ENCODE assay signal across 28 cellular contexts in the genomic region with DNA sequence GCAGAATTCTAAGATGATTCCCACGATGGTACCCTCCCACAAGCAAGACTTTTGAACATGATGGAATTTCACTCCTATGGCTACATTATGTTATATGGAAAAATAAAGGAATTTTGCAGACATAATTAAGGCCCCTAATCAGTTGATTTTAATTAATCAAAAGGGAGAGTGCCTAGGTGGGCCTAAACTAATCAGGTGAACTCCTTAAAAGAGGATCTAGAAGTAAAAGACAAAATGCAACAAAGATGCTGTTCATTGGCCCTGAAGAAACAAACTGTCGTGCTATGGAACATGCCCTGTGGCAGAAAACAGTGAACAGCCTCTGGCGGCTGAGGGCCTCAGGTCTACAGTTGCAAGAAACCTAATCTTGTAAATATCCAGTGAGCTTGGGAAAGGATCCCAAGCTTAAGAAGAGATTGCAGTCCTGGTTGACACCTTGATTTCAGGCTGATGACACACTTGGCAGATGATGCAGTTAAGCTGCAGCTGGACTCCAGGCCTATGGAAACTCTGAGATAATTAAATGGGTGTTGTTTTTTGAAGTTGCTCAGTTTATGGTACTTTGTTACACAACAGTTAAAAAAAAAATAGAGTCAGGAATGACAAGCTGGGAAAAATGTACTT. TPM values are rescaled to one million over a fixed set of nuclear protein-coding genes. Genes with fewer than 3 reads are reported as not detected.
DNase-seq lines count a peak whose midpoint lies in the region; ATAC-seq and TF ChIP-seq lines count a peak whose summit lies in the region.
"Had no signal": no experiment of that assay in that cellular context is flagged by ENCODE, and none has a peak within 500 bp of the region (broad histone marks: within the 10 kb centered on the region; RNA-seq: fewer than 3 reads in every experiment).

No MANE protein-coding gene starts in this region.

- intact Hi-C loops in MCF 10A (cut with micrococcal nuclease) (no loop called here), breast epithelium (cut with DNase I; ENCODE audit: low total_unique reads) (no loop called here)

- H3K9ac ChIP-seq in mesenchymal stem cell (ENCODE audit: low read length) = no peak overlapping the region
- H3K9ac ChIP-seq in smooth muscle cell (ENCODE audit: low read depth) = no peak overlapping the region
- H3K9ac ChIP-seq: neural progenitor cell, SK-N-SH had no signal

- no TSS peak for BruUV-seq in MCF 10A (replicated peaks; lab: Mats Ljungman, UMichigan)

- no peak overlapping the region for H3K18ac ChIP-seq in mesenchymal stem cell (ENCODE audit: low read depth in 1 of 2, low read length in 2 of 2)

- no peaks in the 10 kb centered on the region for H3K36me3 Mint-ChIP-seq in MCF 10A (ENCODE audit: insufficient read depth, unreplicated experiment)
- H3K36me3 Mint-ChIP-seq: neural progenitor cell had no signal

- no peaks in the 10 kb centered on the region for H3F3A ChIP-seq in smooth muscle cell (ENCODE audit: low read depth)

- H3K4me3 ChIP-seq in breast epithelium (no peak overlapping the region), epithelial cell of esophagus (ENCODE audit: low read length) (no peak overlapping the region), mesenchymal stem cell (ENCODE audit: insufficient read depth in 1 of 2, low read depth in 1 of 2, low read length in 2 of 2) (no peak overlapping the region), smooth muscle cell (no peak overlapping the region)
- H3K4me3 ChIP-seq: neural progenitor cell, skin epidermis had no signal

- no peak overlapping the region for H3K4ac ChIP-seq in mesenchymal stem cell (ENCODE audit: low read depth in 1 of 2, low read length in 2 of 2)

- peaks cover 24% of the 10 kb centered on the region for H4K20me1 ChIP-seq in smooth muscle cell (ENCODE audit: low read depth)

- ATAC-seq in HG03025 (IDR thresholded peaks at IDR 0.05; ENCODE audit: low FRiP score, unreplicated experiment) (no peak), GM18873 (IDR thresholded peaks at IDR 0.05; ENCODE audit: low FRiP score, unreplicated experiment) (no peak)
- ATAC-seq: activated CD8-positive, alpha-beta memory T cell treated with anti-CD3 and anti-CD28 coated beads, Interleukin-2, amount 10 ng/mL, durations not matched to agents 7 days and 5 days; activated naive CD4-positive, alpha-beta T cell treated with anti-CD3 and anti-CD28 coated beads, Interleukin-2, amount 50 U/mL, for 72 hours had no signal

- POLR2A ChIA-PET in MCF 10A (lab: Yijun Ruan, JAX) = interaction anchor here (0.5 to 2.3 kb wide), 4 partner anchors 15 to 332 kb away, joined by 3 to 32 read pairs (median 6); no protein-coding TSS in a partner anchor

- no peak overlapping the region for H2BK12ac ChIP-seq in mesenchymal stem cell (ENCODE audit: low read length in 2 of 2)

- H2AFZ ChIP-seq in mesenchymal stem cell (ENCODE audit: low read depth, low read length) (no peak overlapping the region), smooth muscle cell (ENCODE audit: low read depth) (no peak overlapping the region)
- H2AFZ ChIP-seq: neural progenitor cell had no signal

- H4K8ac ChIP-seq in mesenchymal stem cell (ENCODE audit: low read length) = no peak overlapping the region

- H2BK5ac ChIP-seq in mesenchymal stem cell (ENCODE audit: low read depth, low read length, poor library complexity, severe bottlenecking) = no peak overlapping the region

- no peak overlapping the region for H2AK5ac ChIP-seq in mesenchymal stem cell (ENCODE audit: low read length, severe bottlenecking)

- CTCF ChIA-PET in MCF 10A (lab: Yijun Ruan, JAX) = interaction anchor here (0.6 kb wide), 1 partner anchor 17 kb away, joined by 3 read pairs; no protein-coding TSS in a partner anchor

- peaks cover 10% of the 10 kb centered on the region for H3K79me1 ChIP-seq in mesenchymal stem cell (replicated peaks; ENCODE audit: low read length, poor library complexity, severe bottlenecking)

- H3K27me3 ChIP-seq in breast epithelium = no peaks in the 10 kb centered on the region
- H3K27me3 ChIP-seq in mesenchymal stem cell (ENCODE audit: control insufficient read depth in 1 of 2, insufficient read depth in 1 of 2, low read length in 2 of 2) = no peaks in the 10 kb centered on the region
- H3K27me3 ChIP-seq in smooth muscle cell (ENCODE audit: low read depth) = no peaks in the 10 kb centered on the region
- H3K27me3 ChIP-seq: neural progenitor cell had no signal

- peaks cover 22% of the 10 kb centered on the region for H3K79me2 ChIP-seq in smooth muscle cell (ENCODE audit: low read depth)

- no peaks in the 10 kb centered on the region for H3K4me1 ChIP-seq in breast epithelium
- H3K4me1 ChIP-seq in mesenchymal stem cell (ENCODE audit: control insufficient read depth, insufficient read depth, low read depth, low read length) = peaks cover 9% of the 10 kb centered on the region
- H3K4me1 ChIP-seq in smooth muscle cell (ENCODE audit: low read depth) = no peaks in the 10 kb centered on the region

- H3K4me3 Mint-ChIP-seq in MCF 10A (ENCODE audit: unreplicated experiment) = no peak overlapping the region
- H3K4me3 Mint-ChIP-seq: activated CD4-positive, alpha-beta T cell treated with anti-CD3 and anti-CD28 coated beads, Interleukin-2, amount 10 ng/mL, durations not matched to agents 24 days and 14 days; activated CD8-positive, alpha-beta memory T cell treated with anti-CD3 and anti-CD28 coated beads, Interleukin-2, amount 10 ng/mL, durations not matched to agents 7 days and 5 days; activated T-helper 1 cell treated with anti-CD3 and anti-CD28 coated beads, Interleukin-12 subunit alpha, Interleukin-12 subunit beta, Interleukin-2, Interleukin-4 antibody, amounts not matched to agents 30 ng/mL and 10 ng/mL and 1 ng/mL, durations not matched to agents 14 hours and 24 hours and 36 hours; CD4-positive, alpha-beta T cell; immature natural killer cell; neural progenitor cell had no signal

- H3K27ac ChIP-seq in breast epithelium = no peak overlapping the region
- H3K27ac ChIP-seq in mesenchymal stem cell (ENCODE audit: low read length, poor library complexity, severe bottlenecking) = no peak overlapping the region
- H3K27ac ChIP-seq in smooth muscle cell (ENCODE audit: low read depth) = peak overlapping the region; percentile 15
- H3K27ac ChIP-seq: neural progenitor cell, skin epidermis had no signal

- peaks cover 14% of the 10 kb centered on the region for H3K4me1 Mint-ChIP-seq in MCF 10A (ENCODE audit: insufficient read depth, unreplicated experiment)
- H3K4me1 Mint-ChIP-seq: neural progenitor cell had no signal

- no peak for TF ChIP-seq CTCF in MCF 10A (IDR thresholded peaks at IDR 0.05; ENCODE audit: unreplicated experiment)
- no peak for TF ChIP-seq CTCF in breast epithelium (IDR thresholded peaks at IDR 0.05)
- no peak for TF ChIP-seq CTCF in epithelial cell of esophagus (IDR thresholded peaks at IDR 0.05; ENCODE audit: insufficient read depth, low read depth, low read length, missing control alignments)
- TF ChIP-seq CTCF in smooth muscle cell (IDR thresholded peaks at IDR 0.05; ENCODE audit: borderline replicate concordance, insufficient read depth, poor library complexity, severe bottlenecking) = no peak

- no peaks in the 10 kb centered on the region for H3K27me3 Mint-ChIP-seq in MCF 10A (ENCODE audit: insufficient read depth, unreplicated experiment)
- H3K27me3 Mint-ChIP-seq: CD4-positive, alpha-beta T cell; progenitor cell of endocrine pancreas had no signal

- H2BK120ac ChIP-seq in mesenchymal stem cell (ENCODE audit: low read depth, low read length) = no peak overlapping the region

- H3K4me2 ChIP-seq in mesenchymal stem cell (ENCODE audit: low read length, poor library complexity, severe bottlenecking) (no peak overlapping the region), smooth muscle cell (no peak overlapping the region)
- H3K4me2 ChIP-seq: neural progenitor cell, SK-N-SH had no signal

- peak overlapping the region; percentile 27 for H3K27ac Mint-ChIP-seq in MCF 10A (ENCODE audit: low read depth, unreplicated experiment)
- H3K27ac Mint-ChIP-seq: activated CD4-positive, alpha-beta T cell treated with anti-CD3 and anti-CD28 coated beads, Interleukin-2, amount 10 ng/mL, durations not matched to agents 24 days and 14 days; activated CD8-positive, alpha-beta memory T cell treated with anti-CD3 and anti-CD28 coated beads, Interleukin-2, amount 10 ng/mL, durations not matched to agents 7 days and 5 days; activated naive CD4-positive, alpha-beta T cell treated with anti-CD3 and anti-CD28 coated beads, Interleukin-2, amount 50 U/mL, for 72 hours; activated T-helper 1 cell treated with anti-CD3 and anti-CD28 coated beads, Interleukin-12 subunit alpha, Interleukin-12 subunit beta, Interleukin-2, Interleukin-4 antibody, amounts not matched to agents 30 ng/mL and 10 ng/mL and 1 ng/mL, durations not matched to agents 14 hours and 24 hours and 36 hours; CD4-positive, alpha-beta T cell; immature natural killer cell; neural progenitor cell had no signal

- no peaks in the 10 kb centered on the region for H3K9me3 Mint-ChIP-seq in MCF 10A (ENCODE audit: unreplicated experiment)
- H3K9me3 Mint-ChIP-seq: activated CD4-positive, alpha-beta T cell treated with anti-CD3 and anti-CD28 coated beads, Interleukin-2, amount 10 ng/mL, durations not matched to agents 24 days and 14 days; activated T-helper 1 cell treated with anti-CD3 and anti-CD28 coated beads, Interleukin-12 subunit alpha, Interleukin-12 subunit beta, Interleukin-2, Interleukin-4 antibody, amounts not matched to agents 30 ng/mL and 10 ng/mL and 1 ng/mL, durations not matched to agents 14 hours and 24 hours and 36 hours; CD4-positive, alpha-beta T cell; immature natural killer cell; neural progenitor cell had no signal

- H3K9me3 ChIP-seq in breast epithelium (no peaks in the 10 kb centered on the region), mesenchymal stem cell (ENCODE audit: control insufficient read depth, low read length) (no peaks in the 10 kb centered on the region), smooth muscle cell (replicated peaks; ENCODE audit: low read depth) (no peaks in the 10 kb centered on the region)
- H3K9me3 ChIP-seq: SK-N-SH had no signal

- no peaks in the 10 kb centered on the region for H3K36me3 ChIP-seq in breast epithelium
- H3K36me3 ChIP-seq in mesenchymal stem cell (ENCODE audit: control insufficient read depth in 1 of 2, insufficient read depth in 2 of 2, low read depth in 1 of 2, low read length in 2 of 2) = no peaks in the 10 kb centered on the region
- H3K36me3 ChIP-seq in smooth muscle cell (ENCODE audit: low read depth) = no peaks in the 10 kb centered on the region
- H3K36me3 ChIP-seq: neural progenitor cell had no signal

- WGBS in mesenchymal stem cell = 94% methylated on average over 2 of the region's 3 CpGs
- 65% methylated on average over 3 of the region's 3 CpGs for WGBS in smooth muscle cell (ENCODE audit: low lambda C conversion rate)

- DNase-seq in MCF 10A (ENCODE audit: unreplicated experiment) (peak; percentile 59), breast epithelium (ENCODE audit: low spot score in 2 of 2) (no peak), epithelial cell of esophagus (ENCODE audit: low read depth) (peak; percentile 91), mesenchymal stem cell (peak; percentile 33), smooth muscle cell (lab: John Stamatoyannopoulos, UW; ENCODE audit: unreplicated experiment) (no peak), NCI-H1048 (lab: John Stamatoyannopoulos, UW) (no peak)
- DNase-seq: 8988T; activated CD4-positive, alpha-beta T cell treated with anti-CD3 and anti-CD28 coated beads, Interleukin-2, amount 10 ng/mL, durations not matched to agents 24 days and 14 days; activated CD8-positive, alpha-beta memory T cell treated with anti-CD3 and anti-CD28 coated beads, Interleukin-2, amount 10 ng/mL, durations not matched to agents 7 days and 5 days; aorta; CD4-positive, alpha-beta T cell; central memory CD4-positive, alpha-beta T cell; DMS153; hippocampal formation; immature natural killer cell; IMR-90; NCI-H1436; NCI-H526; SK-N-SH; substantia nigra; T-helper 2 cell had no signal

- no peak overlapping the region for H2BK15ac ChIP-seq in mesenchymal stem cell (ENCODE audit: low read depth, poor library complexity, severe bottlenecking)

- TF ChIP-seq POLR2A in breast epithelium (IDR thresholded peaks at IDR 0.05) = no peak

- H4K91ac ChIP-seq in mesenchymal stem cell (ENCODE audit: low read length) = no peak overlapping the region

- no peak overlapping the region for H3K23ac ChIP-seq in mesenchymal stem cell (ENCODE audit: low read length in 2 of 2)

- H3K14ac ChIP-seq in mesenchymal stem cell (ENCODE audit: low read length in 2 of 2) = no peak overlapping the region

RNA-seq across cellular contexts. Expression of gene TMCC3, which starts 13.8 kb away (rescaled TPM):
- total RNA-seq in MCF 10A (2022) (1.9 and 7.0 TPM in 2 replicates), breast epithelium (10 to 100 TPM in 1 of 3 donors, 1 to 10 TPM in 2; 8.3 to 17.0 (median 8.9) TPM), smooth muscle cell (10.3 and 11.2 TPM in 2 replicates)
- polyA plus RNA-seq in mesenchymal stem cell (2013, experiment 1 of 2) = 0.11 TPM
- 0.10 TPM for polyA plus RNA-seq in mesenchymal stem cell (2013, experiment 2 of 2)
- 4.4 and 7.0 TPM in 2 replicates for polyA plus RNA-seq in smooth muscle cell
- total RNA-seq: activated CD4-positive, alpha-beta T cell treated with anti-CD3 and anti-CD28 coated beads, Interleukin-2, amount 10 ng/mL, durations not matched to agents 24 days and 14 days; activated naive CD4-positive, alpha-beta T cell treated with anti-CD3 and anti-CD28 coated beads, Interleukin-2, amount 50 U/mL, for 72 hours had no signal

Comparison
In these comparisons a context has a peak if more than half of its experiments do, and no peak if none do; other contexts are left out.
1. DNase-seq: peak in MCF 10A (single experiment), epithelial cell of esophagus (single experiment) and mesenchymal stem cell (single experiment); none in breast epithelium (0 of 2), smooth muscle cell (single experiment) and NCI-H1048 (single experiment).